8 cellular contexts compared by ENCODE assay signal in the genomic region with DNA sequence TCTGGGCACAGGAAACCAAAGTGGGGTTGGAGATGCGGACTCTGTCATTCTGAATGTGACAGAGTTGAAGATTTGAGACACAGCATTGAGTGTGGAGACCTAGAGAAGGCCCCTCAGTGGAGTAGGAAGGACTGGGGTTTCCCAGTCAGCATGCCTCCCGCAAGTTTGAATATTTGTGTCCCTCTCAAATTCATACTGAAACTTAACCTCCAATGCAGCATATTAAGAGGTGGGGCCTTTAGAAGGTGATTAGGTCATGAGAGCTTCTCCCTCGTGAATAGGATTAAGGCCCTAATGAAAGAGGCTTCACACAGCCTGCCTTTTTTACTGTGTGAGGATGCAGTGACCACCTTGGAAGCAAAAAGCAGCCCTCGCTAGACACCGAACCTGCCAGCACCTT. TPM values are rescaled to one million over a fixed set of nuclear protein-coding genes. Genes with fewer than 3 reads are reported as not detected.
A peak's percentile ranks its signal among the peaks of the same experiment; 100 is the strongest.
DNase-seq lines count a peak whose midpoint lies in the region; ATAC-seq, FAIRE-seq and TF ChIP-seq lines count a peak whose summit lies in the region.
"Had no signal": no experiment of that assay in that cellular context is flagged by ENCODE, and none has a peak within 500 bp of the region (broad histone marks: within the 10 kb centered on the region; RNA-seq: fewer than 3 reads in every experiment).

No MANE protein-coding gene starts in this region.

- no peaks in the 10 kb centered on the region for H3K27me3 Mint-ChIP-seq in WTC11 (ENCODE audit: low read depth)

- no peaks in the 10 kb centered on the region for H3K9me3 Mint-ChIP-seq in WTC11

- DNase-seq in WTC11 (ENCODE audit: low spot score), result no peak
- DNase-seq in D721Med (ENCODE audit: insufficient read length, low spot score), result no peak
- no peak for DNase-seq in anterior cingulate cortex (lab: John Stamatoyannopoulos, UW)
- no peak for DNase-seq in DMS114 treated with DMSO at 0.1 percent for 48 hours (lab: John Stamatoyannopoulos, UW; ENCODE audit: unreplicated experiment)

- TF ChIP-seq CTCF in WTC11 (IDR thresholded peaks at IDR 0.05) (no peak), D721Med (IDR thresholded peaks at IDR 0.05; ENCODE audit: insufficient read depth, missing control alignments) (no peak)

- H3K4me1 Mint-ChIP-seq in WTC11, result peaks cover 16% of the 10 kb centered on the region

- H3K36me3 Mint-ChIP-seq in WTC11, result peaks cover 9% of the 10 kb centered on the region

- no peak for FAIRE-seq in D721Med (lab: Jason Lieb, UNC)
- FAIRE-seq: colon, G401.6 had no signal

- POLR2A ChIA-PET in WTC11 (lab: Charles Lee), result no interaction called here

- peak; percentile 77 for ATAC-seq in GM19025 (IDR thresholded peaks at IDR 0.05; ENCODE audit: low read depth, unreplicated experiment)
- peak; percentile 63 for ATAC-seq in HG02571 (IDR thresholded peaks at IDR 0.05; ENCODE audit: unreplicated experiment)
- no peak for ATAC-seq in WTC11

- CTCF ChIA-PET in WTC11 (lab: Charles Lee), result interaction anchor here (1.2 to 6.6 kb wide), 3 partner anchors 9 to 32 kb away, joined by 4 to 75 read pairs (median 5); a partner anchor contains a TSS

- peak overlapping the region; percentile 32; the same call in 1 of the 2 replicates for H3K27ac Mint-ChIP-seq in WTC11

- H3K4me3 Mint-ChIP-seq in WTC11, result no peak overlapping the region

TF ChIP-seq in WTC11, 78 proteins besides CTCF, POLR2A, EP300 and RAD21:
- TF ChIP-seq SP1 (CRISPR knock-in tag; conservative IDR thresholded peaks at IDR 0.05), result no peak
- TF ChIP-seq, protein P1, sequence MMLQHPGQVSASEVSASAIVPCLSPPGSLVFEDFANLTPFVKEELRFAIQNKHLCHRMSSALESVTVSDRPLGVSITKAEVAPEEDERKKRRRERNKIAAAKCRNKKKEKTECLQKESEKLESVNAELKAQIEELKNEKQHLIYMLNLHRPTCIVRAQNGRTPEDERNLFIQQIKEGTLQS (CRISPR knock-in tag; conservative IDR thresholded peaks at IDR 0.05), result no peak
- TF ChIP-seq TP53 (CRISPR knock-in tag; IDR thresholded peaks at IDR 0.05), result no peak
- TF ChIP-seq, protein P2, sequence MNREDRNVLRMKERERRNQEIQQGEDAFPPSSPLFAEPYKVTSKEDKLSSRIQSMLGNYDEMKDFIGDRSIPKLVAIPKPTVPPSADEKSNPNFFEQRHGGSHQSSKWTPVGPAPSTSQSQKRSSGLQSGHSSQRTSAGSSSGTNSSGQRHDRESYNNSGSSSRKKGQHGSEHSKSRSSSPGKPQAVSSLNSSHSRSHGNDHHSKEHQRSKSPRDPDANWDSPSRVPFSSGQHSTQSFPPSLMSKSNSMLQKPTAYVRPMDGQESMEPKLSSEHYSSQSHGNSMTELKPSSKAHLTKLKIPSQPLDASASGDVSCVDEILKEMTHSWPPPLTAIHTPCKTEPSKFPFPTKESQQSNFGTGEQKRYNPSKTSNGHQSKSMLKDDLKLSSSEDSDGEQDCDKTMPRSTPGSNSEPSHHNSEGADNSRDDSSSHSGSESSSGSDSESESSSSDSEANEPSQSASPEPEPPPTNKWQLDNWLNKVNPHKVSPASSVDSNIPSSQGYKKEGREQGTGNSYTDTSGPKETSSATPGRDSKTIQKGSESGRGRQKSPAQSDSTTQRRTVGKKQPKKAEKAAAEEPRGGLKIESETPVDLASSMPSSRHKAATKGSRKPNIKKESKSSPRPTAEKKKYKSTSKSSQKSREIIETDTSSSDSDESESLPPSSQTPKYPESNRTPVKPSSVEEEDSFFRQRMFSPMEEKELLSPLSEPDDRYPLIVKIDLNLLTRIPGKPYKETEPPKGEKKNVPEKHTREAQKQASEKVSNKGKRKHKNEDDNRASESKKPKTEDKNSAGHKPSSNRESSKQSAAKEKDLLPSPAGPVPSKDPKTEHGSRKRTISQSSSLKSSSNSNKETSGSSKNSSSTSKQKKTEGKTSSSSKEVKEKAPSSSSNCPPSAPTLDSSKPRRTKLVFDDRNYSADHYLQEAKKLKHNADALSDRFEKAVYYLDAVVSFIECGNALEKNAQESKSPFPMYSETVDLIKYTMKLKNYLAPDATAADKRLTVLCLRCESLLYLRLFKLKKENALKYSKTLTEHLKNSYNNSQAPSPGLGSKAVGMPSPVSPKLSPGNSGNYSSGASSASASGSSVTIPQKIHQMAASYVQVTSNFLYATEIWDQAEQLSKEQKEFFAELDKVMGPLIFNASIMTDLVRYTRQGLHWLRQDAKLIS (CRISPR knock-in tag; IDR thresholded peaks at IDR 0.05; ENCODE audit: borderline replicate concordance), result no peak
- TF ChIP-seq, protein P3, sequence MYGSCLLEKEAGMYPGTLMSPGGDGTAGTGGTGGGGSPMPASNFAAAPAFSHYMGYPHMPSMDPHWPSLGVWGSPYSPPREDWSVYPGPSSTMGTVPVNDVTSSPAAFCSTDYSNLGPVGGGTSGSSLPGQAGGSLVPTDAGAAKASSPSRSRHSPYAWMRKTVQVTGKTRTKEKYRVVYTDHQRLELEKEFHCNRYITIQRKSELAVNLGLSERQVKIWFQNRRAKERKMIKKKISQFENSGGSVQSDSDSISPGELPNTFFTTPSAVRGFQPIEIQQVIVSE (CRISPR knock-in tag; IDR thresholded peaks at IDR 0.05; ENCODE audit: borderline replicate concordance), result no peak
- TF ChIP-seq NR1H2 (CRISPR knock-in tag; IDR thresholded peaks at IDR 0.05), result no peak
- TF ChIP-seq, protein P4, sequence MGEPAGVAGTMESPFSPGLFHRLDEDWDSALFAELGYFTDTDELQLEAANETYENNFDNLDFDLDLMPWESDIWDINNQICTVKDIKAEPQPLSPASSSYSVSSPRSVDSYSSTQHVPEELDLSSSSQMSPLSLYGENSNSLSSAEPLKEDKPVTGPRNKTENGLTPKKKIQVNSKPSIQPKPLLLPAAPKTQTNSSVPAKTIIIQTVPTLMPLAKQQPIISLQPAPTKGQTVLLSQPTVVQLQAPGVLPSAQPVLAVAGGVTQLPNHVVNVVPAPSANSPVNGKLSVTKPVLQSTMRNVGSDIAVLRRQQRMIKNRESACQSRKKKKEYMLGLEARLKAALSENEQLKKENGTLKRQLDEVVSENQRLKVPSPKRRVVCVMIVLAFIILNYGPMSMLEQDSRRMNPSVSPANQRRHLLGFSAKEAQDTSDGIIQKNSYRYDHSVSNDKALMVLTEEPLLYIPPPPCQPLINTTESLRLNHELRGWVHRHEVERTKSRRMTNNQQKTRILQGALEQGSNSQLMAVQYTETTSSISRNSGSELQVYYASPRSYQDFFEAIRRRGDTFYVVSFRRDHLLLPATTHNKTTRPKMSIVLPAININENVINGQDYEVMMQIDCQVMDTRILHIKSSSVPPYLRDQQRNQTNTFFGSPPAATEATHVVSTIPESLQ (CRISPR knock-in tag; IDR thresholded peaks at IDR 0.05), result no peak
- no peak for TF ChIP-seq TEAD1 (CRISPR knock-in tag; IDR thresholded peaks at IDR 0.05)
- no peak for TF ChIP-seq IRF2 (CRISPR knock-in tag; IDR thresholded peaks at IDR 0.05; ENCODE audit: borderline replicate concordance, low read depth)

RNA-seq across cellular contexts. Expression of a gene that starts 8.0 kb away (rescaled TPM):
- total RNA-seq in WTC11 (2021), result 16.4 to 23.6 TPM (median 21.7 TPM) in 3 replicates

RNA-seq across cellular contexts. Expression of a gene that starts 10.7 kb away (rescaled TPM):
- total RNA-seq in WTC11 (2021), result 92.1 to 102 TPM (median 101 TPM) in 3 replicates

RNA-seq across cellular contexts. Expression of a gene that starts 21.3 kb away (rescaled TPM):
- 27.9 to 31.5 TPM (median 31.0 TPM) in 3 replicates for total RNA-seq in WTC11 (2021)

RNA-seq across cellular contexts. Expression of a gene that starts 30.3 kb away (rescaled TPM):
- total RNA-seq in WTC11 (2021), result 26.1 to 31.9 TPM (median 27.8 TPM) in 3 replicates

RNA-seq across cellular contexts. Expression of a gene that starts 40.1 kb away (rescaled TPM):
- 9.7 to 10.2 TPM (median 10.0 TPM) in 3 replicates for total RNA-seq in WTC11 (2021)
